ENCODE assay signal across 22 cellular contexts in the genomic region with DNA sequence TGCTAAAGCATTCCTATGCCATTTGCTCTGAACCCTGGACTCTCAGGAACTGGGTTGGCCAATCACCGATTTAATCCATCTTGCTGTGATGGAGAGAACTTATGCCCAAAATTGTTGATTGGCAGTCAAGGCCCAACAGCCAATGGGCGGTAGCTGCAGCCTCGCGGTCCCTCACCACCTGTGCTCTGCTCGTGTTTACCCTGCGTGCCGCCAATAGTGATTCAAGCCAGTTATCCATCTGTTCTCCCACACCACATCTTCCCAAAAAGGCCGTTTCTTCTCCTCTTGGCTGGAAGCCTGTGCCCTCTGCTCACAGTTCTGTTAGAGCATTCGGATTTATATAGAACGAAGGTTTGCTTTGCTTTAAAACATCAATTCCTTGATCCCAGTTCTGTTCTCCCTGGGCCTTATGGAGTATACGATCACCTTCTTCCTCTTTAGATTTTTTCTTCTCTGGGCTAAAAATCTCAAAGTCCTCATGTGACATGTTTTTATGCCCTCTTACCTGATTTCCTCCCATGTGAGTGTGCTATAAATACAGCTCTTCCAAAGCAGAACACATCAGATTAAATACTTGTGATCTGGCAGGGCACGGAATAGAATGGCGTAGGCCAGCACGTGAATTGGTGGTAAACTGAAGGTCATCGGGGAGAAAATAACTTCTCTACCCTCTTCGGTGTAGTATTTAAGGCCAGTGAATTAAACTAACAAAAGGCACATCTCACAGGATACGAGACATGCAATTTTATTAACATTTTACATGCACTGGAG.
DNase-seq lines count a peak whose midpoint lies in the region; ATAC-seq and TF ChIP-seq lines count a peak whose summit lies in the region.
"Had no signal": no experiment of that assay in that cellular context is flagged by ENCODE, and none has a peak within 500 bp of the region (broad histone marks: within the 10 kb centered on the region; RNA-seq: fewer than 3 reads in every experiment).

No MANE protein-coding gene starts in this region.

- ATAC-seq in heart right ventricle (peak in 7 of 8 donors; percentile 82 to 92 (median 91)), lower lobe of right lung (no peak)
- ATAC-seq in activated CD4-positive, alpha-beta T cell treated with anti-CD3 and anti-CD28 coated beads for 36 hours: no peak
- ATAC-seq: activated CD8-positive, alpha-beta T cell treated with anti-CD3 and anti-CD28 coated beads, Interleukin-2, amount 10 ng/mL, durations not matched to agents 7 days and 5 days; activated naive CD4-positive, alpha-beta T cell treated with anti-CD3 and anti-CD28 coated beads, Interleukin-2, amount 50 U/mL, for 72 hours; GM23338; left lung; naive thymus-derived CD8-positive, alpha-beta T cell had no signal

- H3K4me3 ChIP-seq in heart right ventricle (no peak overlapping the region), lower lobe of right lung (no peak overlapping the region)
- H3K4me3 ChIP-seq: breast epithelium, GM23338, left lung had no signal

- POLR2A ChIA-PET in activated CD4-positive, alpha-beta T cell treated with anti-CD3 and anti-CD28 coated beads for 36 hours (lab: Charles Lee): no interaction called here

- H3K4me1 Mint-ChIP-seq in osteocyte (ENCODE audit: unreplicated experiment): no peaks in the 10 kb centered on the region
- no peaks in the 10 kb centered on the region for H3K4me1 Mint-ChIP-seq in activated CD4-positive, alpha-beta T cell treated with anti-CD3 and anti-CD28 coated beads for 36 hours
- H3K4me1 Mint-ChIP-seq: GM23338; naive thymus-derived CD8-positive, alpha-beta T cell had no signal

- H3K27ac Mint-ChIP-seq in osteocyte (ENCODE audit: unreplicated experiment): no peak overlapping the region
- H3K27ac Mint-ChIP-seq in activated CD4-positive, alpha-beta T cell treated with anti-CD3 and anti-CD28 coated beads for 36 hours: no peak overlapping the region
- H3K27ac Mint-ChIP-seq: activated CD8-positive, alpha-beta T cell treated with anti-CD3 and anti-CD28 coated beads, Interleukin-2, amount 10 ng/mL, durations not matched to agents 7 days and 5 days; activated naive CD4-positive, alpha-beta T cell treated with anti-CD3 and anti-CD28 coated beads, Interleukin-2, amount 50 U/mL, for 72 hours; dendritic cell treated with granulocyte-macrophage colony-stimulating factor and Interleukin-4, amounts not matched to agents 40 ng/mL and 50 ng/mL, for 4 days; GM23338; naive thymus-derived CD8-positive, alpha-beta T cell; T-helper 1 cell treated with Interleukin-12 subunit alpha and Interleukin-12 subunit beta and Interleukin-4 antibody, amounts not matched to agents 30 μg/mL and 1 μg/mL, for 36 hours; type B pancreatic cell had no signal

- no peaks in the 10 kb centered on the region for H3K9me3 ChIP-seq in heart right ventricle
- peaks cover under 1% of the 10 kb centered on the region for H3K9me3 ChIP-seq in lower lobe of right lung
- H3K9me3 ChIP-seq: breast epithelium, left lung had no signal

- H3K4me1 ChIP-seq in heart right ventricle (peaks cover 0 to 40% (median 4%) of the 10 kb centered on the region in 9 donors), lower lobe of right lung (no peaks in the 10 kb centered on the region)
- H3K4me1 ChIP-seq: breast epithelium, left lung had no signal

- H3K36me3 ChIP-seq in heart right ventricle: no peaks in the 10 kb centered on the region
- no peaks in the 10 kb centered on the region for H3K36me3 ChIP-seq in lower lobe of right lung
- H3K36me3 ChIP-seq: breast epithelium, left lung had no signal

- intact Hi-C loops in heart right ventricle (cut with DNase I) (no loop called here), lower lobe of right lung (cut with DNase I) (no loop called here)
- intact Hi-C loops in activated CD4-positive, alpha-beta T cell treated with anti-CD3 and anti-CD28 coated beads for 36 hours (cut with DNase I, micrococcal nuclease): no loop called here

- no peak overlapping the region for H3K4me3 Mint-ChIP-seq in osteocyte (ENCODE audit: unreplicated experiment)
- no peak overlapping the region for H3K4me3 Mint-ChIP-seq in activated CD4-positive, alpha-beta T cell treated with anti-CD3 and anti-CD28 coated beads for 36 hours
- H3K4me3 Mint-ChIP-seq: activated CD8-positive, alpha-beta T cell treated with anti-CD3 and anti-CD28 coated beads, Interleukin-2, amount 10 ng/mL, durations not matched to agents 7 days and 5 days; dendritic cell treated with granulocyte-macrophage colony-stimulating factor and Interleukin-4, amounts not matched to agents 40 ng/mL and 50 ng/mL, for 4 days; GM23338; naive thymus-derived CD8-positive, alpha-beta T cell; T-helper 1 cell treated with Interleukin-12 subunit alpha and Interleukin-12 subunit beta and Interleukin-4 antibody, amounts not matched to agents 30 μg/mL and 1 μg/mL, for 36 hours; type B pancreatic cell had no signal

- peak; percentile 6 for DNase-seq in NCI-H1694 treated with DMSO at 0.1 percent for 48 hours (lab: John Stamatoyannopoulos, UW)
- peak in 1 of 61 donors; percentile 91 for DNase-seq in caudate nucleus (lab: John Stamatoyannopoulos, UW)
- peak in 1 of 2 donors; percentile 43 for DNase-seq in heart right ventricle
- DNase-seq in superior temporal gyrus (ENCODE audit: extremely low spot score): peak; percentile 21
- no peak for DNase-seq in osteocyte (ENCODE audit: extremely low spot score, unreplicated experiment)
- no peak for DNase-seq in activated CD4-positive, alpha-beta T cell treated with anti-CD3 and anti-CD28 coated beads for 36 hours
- DNase-seq in lower lobe of right lung: no peak
- DNase-seq: activated CD8-positive, alpha-beta T cell treated with anti-CD3 and anti-CD28 coated beads, Interleukin-2, amount 10 ng/mL, durations not matched to agents 7 days and 5 days; EL; Karpas-422; left lung; naive thymus-derived CD8-positive, alpha-beta T cell; NCI-H187; NCI-H82; retina; stimulated activated CD4-positive, alpha-beta T cell treated with anti-CD3 and anti-CD28 coated beads, Interleukin-2, amount 100 ng/mL, for 24 hours had no signal

- CTCF ChIA-PET in activated CD4-positive, alpha-beta T cell treated with anti-CD3 and anti-CD28 coated beads for 36 hours (lab: Charles Lee): no interaction called here

- H3K27me3 ChIP-seq in heart right ventricle (no peaks in the 10 kb centered on the region), lower lobe of right lung (ENCODE audit: low read depth) (no peaks in the 10 kb centered on the region)
- H3K27me3 ChIP-seq: breast epithelium, left lung had no signal

- 51 to 67% methylated on average over 17 of the region's 17 CpGs for WGBS in heart right ventricle, 2 donors

- H3K27ac ChIP-seq in caudate nucleus (ENCODE audit: low read depth, low read length) (peak overlapping the region; percentile 13), heart right ventricle (peak overlapping the region; percentile 44 to 88 (median 82)), lower lobe of right lung (no peak overlapping the region)
- H3K27ac ChIP-seq: breast epithelium, left lung had no signal

- TF ChIP-seq CTCF in heart right ventricle (IDR thresholded peaks at IDR 0.05) (no peak), osteocyte (IDR thresholded peaks at IDR 0.05) (no peak), lower lobe of right lung (IDR thresholded peaks at IDR 0.05) (no peak)

- H3K9me3 Mint-ChIP-seq in osteocyte (ENCODE audit: unreplicated experiment): peaks cover 7% of the 10 kb centered on the region
- H3K9me3 Mint-ChIP-seq in activated CD4-positive, alpha-beta T cell treated with anti-CD3 and anti-CD28 coated beads for 36 hours (ENCODE audit: low read depth): no peaks in the 10 kb centered on the region
- H3K9me3 Mint-ChIP-seq: activated naive CD4-positive, alpha-beta T cell treated with anti-CD3 and anti-CD28 coated beads, Interleukin-2, amount 50 U/mL, for 72 hours; dendritic cell treated with granulocyte-macrophage colony-stimulating factor and Interleukin-4, amounts not matched to agents 40 ng/mL and 50 ng/mL, for 4 days; GM23338; T-helper 1 cell treated with Interleukin-12 subunit alpha and Interleukin-12 subunit beta and Interleukin-4 antibody, amounts not matched to agents 30 μg/mL and 1 μg/mL, for 36 hours; type B pancreatic cell had no signal

- no peaks in the 10 kb centered on the region for H3K27me3 Mint-ChIP-seq in osteocyte (ENCODE audit: unreplicated experiment)
- no peaks in the 10 kb centered on the region for H3K27me3 Mint-ChIP-seq in activated CD4-positive, alpha-beta T cell treated with anti-CD3 and anti-CD28 coated beads for 36 hours
- H3K27me3 Mint-ChIP-seq: dendritic cell treated with granulocyte-macrophage colony-stimulating factor and Interleukin-4, amounts not matched to agents 40 ng/mL and 50 ng/mL, for 4 days; naive thymus-derived CD8-positive, alpha-beta T cell; type B pancreatic cell had no signal

- no peaks in the 10 kb centered on the region for H3K36me3 Mint-ChIP-seq in osteocyte (ENCODE audit: unreplicated experiment)
- H3K36me3 Mint-ChIP-seq in activated CD4-positive, alpha-beta T cell treated with anti-CD3 and anti-CD28 coated beads for 36 hours (ENCODE audit: low read depth): no peaks in the 10 kb centered on the region
- H3K36me3 Mint-ChIP-seq: activated naive CD4-positive, alpha-beta T cell treated with anti-CD3 and anti-CD28 coated beads, Interleukin-2, amount 50 U/mL, for 72 hours; naive thymus-derived CD8-positive, alpha-beta T cell; type B pancreatic cell had no signal

Comparison
In these comparisons a context has a peak if more than half of its experiments do, and no peak if none do; other contexts are left out.
1. DNase-seq: peak in NCI-H1694 treated with DMSO at 0.1 percent for 48 hours (single experiment) and superior temporal gyrus (single experiment); none in osteocyte (single experiment), activated CD4-positive, alpha-beta T cell treated with anti-CD3 and anti-CD28 coated beads for 36 hours (single experiment) and lower lobe of right lung (single experiment).
2. ATAC-seq: peak in heart right ventricle (7 of 8); none in activated CD4-positive, alpha-beta T cell treated with anti-CD3 and anti-CD28 coated beads for 36 hours (single experiment) and lower lobe of right lung (0 of 2).